9 cellular contexts compared by ENCODE assay signal in genomic region chr1:6348511-6349191, GRCh38. TPM values are rescaled to one million over a fixed set of nuclear protein-coding genes. Genes with fewer than 3 reads are reported as not detected.
DNase-seq lines count a peak whose midpoint lies in the region; ATAC-seq and TF ChIP-seq lines count a peak whose summit lies in the region.
"Had no signal": no experiment of that assay in that cellular context is flagged by ENCODE, and none has a peak within 500 bp of the region (broad histone marks: within the 10 kb centered on the region; RNA-seq: fewer than 3 reads in every experiment).

No MANE protein-coding gene starts in this region.

- H3K4me1 ChIP-seq in osteoblast (ENCODE audit: insufficient read depth, low read length): peaks cover 12% of the 10 kb centered on the region

- H2AFZ ChIP-seq in osteoblast (ENCODE audit: low read length): peak overlapping the region; percentile 91

- no peaks in the 10 kb centered on the region for H3K9me3 Mint-ChIP-seq in WTC11

- peaks cover 4% of the 10 kb centered on the region for H4K20me1 ChIP-seq in osteoblast (ENCODE audit: insufficient read depth, low read length)

- peaks cover 17% of the 10 kb centered on the region for H3K4me1 Mint-ChIP-seq in WTC11

- no peak overlapping the region for H3K4me3 Mint-ChIP-seq in WTC11

- peaks cover 16% of the 10 kb centered on the region for H3K79me2 ChIP-seq in osteoblast (ENCODE audit: insufficient read depth, low read length)

- POLR2A ChIA-PET in WTC11 (lab: Charles Lee): no interaction called here

- no peaks in the 10 kb centered on the region for H3K9me3 ChIP-seq in osteoblast (ENCODE audit: low read depth, low read length)
- H3K9me3 ChIP-seq: vagina had no signal

- H3K4me3 ChIP-seq in choroid plexus epithelial cell (ENCODE audit: low read depth, low read length) (no peak overlapping the region), osteoblast (ENCODE audit: insufficient read depth, low read length) (peak overlapping the region; percentile 4)
- H3K4me3 ChIP-seq: vagina had no signal

- H3K27me3 ChIP-seq in osteoblast (ENCODE audit: insufficient read depth, low read length): no peaks in the 10 kb centered on the region
- H3K27me3 ChIP-seq: vagina had no signal

- intact Hi-C loops in sciatic nerve (cut with DNase I): no loop called here

- ATAC-seq in WTC11 (no peak), sciatic nerve (no peak), HG02623 (IDR thresholded peaks at IDR 0.05; ENCODE audit: unreplicated experiment) (no peak), HG03159 (IDR thresholded peaks at IDR 0.05; ENCODE audit: unreplicated experiment) (no peak)

- peak; percentile 93 for DNase-seq in Daoy (ENCODE audit: low read depth)
- no peak for DNase-seq in WTC11 (ENCODE audit: low spot score)
- DNase-seq in choroid plexus epithelial cell (ENCODE audit: low read depth): peak; percentile 16
- DNase-seq in osteoblast (ENCODE audit: insufficient read length, low spot score, missing footprints): peak; percentile 94
- no peak for DNase-seq in sciatic nerve (ENCODE audit: low spot score)
- no peak for DNase-seq in GOT3 (lab: John Stamatoyannopoulos, UW)

- CTCF ChIA-PET in WTC11 (lab: Charles Lee): interaction anchor here (0.5 to 4.2 kb wide), 32 partner anchors 10 to 144 kb away, joined by 3 to 54 read pairs (median 5); partner anchors contain the start of genes ACOT7, HES2 and ICMT

- H3K27ac Mint-ChIP-seq in WTC11: peak overlapping the region; percentile 17; the same call in 1 of the 2 replicates

- no peaks in the 10 kb centered on the region for H3K27me3 Mint-ChIP-seq in WTC11 (ENCODE audit: low read depth)

- H3K36me3 ChIP-seq in osteoblast (ENCODE audit: insufficient read depth, low read length): peaks cover 5% of the 10 kb centered on the region
- H3K36me3 ChIP-seq: vagina had no signal

- H3K27ac ChIP-seq in osteoblast (ENCODE audit: low read depth, low read length): peak overlapping the region; percentile 70
- H3K27ac ChIP-seq: vagina had no signal

- TF ChIP-seq CTCF in WTC11 (IDR thresholded peaks at IDR 0.05) (no peak), choroid plexus epithelial cell (conservative IDR thresholded peaks at IDR 0.05; ENCODE audit: low read depth, low read length) (no peak), osteoblast (IDR thresholded peaks at IDR 0.05; ENCODE audit: extremely low read depth, low read depth, low read length) (no peak)

- peaks cover 3% of the 10 kb centered on the region; the same call in 1 of the 2 replicates for H3K36me3 Mint-ChIP-seq in WTC11

- peak overlapping the region; percentile 41 for H3K4me2 ChIP-seq in osteoblast (ENCODE audit: insufficient read depth, low read length)

TF ChIP-seq in WTC11, 78 proteins besides CTCF, POLR2A, EP300 and RAD21:
- no peak for TF ChIP-seq PRDM15 (CRISPR knock-in tag; IDR thresholded peaks at IDR 0.05)
- no peak for TF ChIP-seq TEAD1 (CRISPR knock-in tag; IDR thresholded peaks at IDR 0.05)
- no peak for TF ChIP-seq RORB (CRISPR knock-in tag; IDR thresholded peaks at IDR 0.05)
- no peak for TF ChIP-seq PRRX2 (CRISPR knock-in tag; IDR thresholded peaks at IDR 0.05)
- TF ChIP-seq USF2 (CRISPR knock-in tag; IDR thresholded peaks at IDR 0.05): no peak
- TF ChIP-seq E2F4 (CRISPR knock-in tag; IDR thresholded peaks at IDR 0.05; ENCODE audit: borderline replicate concordance, low read depth): no peak
- no peak for TF ChIP-seq MAX (CRISPR knock-in tag; IDR thresholded peaks at IDR 0.05)
- TF ChIP-seq NFE2L1 (CRISPR knock-in tag; IDR thresholded peaks at IDR 0.05): no peak
- no peak for TF ChIP-seq FOXJ3 (CRISPR knock-in tag; IDR thresholded peaks at IDR 0.05; ENCODE audit: borderline replicate concordance)
- TF ChIP-seq FOXK1 (CRISPR knock-in tag; IDR thresholded peaks at IDR 0.05): no peak
- no peak for TF ChIP-seq E2F1 (CRISPR knock-in tag; IDR thresholded peaks at IDR 0.05)
- no peak for TF ChIP-seq ZNF416 (CRISPR knock-in tag; IDR thresholded peaks at IDR 0.05)
- TF ChIP-seq USF1 (CRISPR knock-in tag; IDR thresholded peaks at IDR 0.05): no peak
- TF ChIP-seq SOX15 (CRISPR knock-in tag; IDR thresholded peaks at IDR 0.05): no peak
- no peak for TF ChIP-seq GTF2I (CRISPR knock-in tag; conservative IDR thresholded peaks at IDR 0.05)
- TF ChIP-seq IRF1 (CRISPR knock-in tag; IDR thresholded peaks at IDR 0.05): no peak
- no peak for TF ChIP-seq TEAD4 (CRISPR knock-in tag; IDR thresholded peaks at IDR 0.05)
TF ChIP-seq in WTC11: peak in this region for 0.

RNA-seq across cellular contexts. Expression of gene ACOT7, which starts 44.9 kb away (rescaled TPM):
- 41.9 and 45.1 TPM in 2 replicates for total RNA-seq in Daoy (2014; rRNA removed; shearing (Covaris generic))
- total RNA-seq in WTC11 (2021) (133 to 151 TPM (median 137 TPM) in 3 replicates), osteoblast (9.1 and 10.9 TPM in 2 replicates), sciatic nerve (11.9 TPM)

Comparison
In these comparisons a context has a peak if more than half of its experiments do, and no peak if none do; other contexts are left out.
1. DNase-seq: peak in Daoy (single experiment), choroid plexus epithelial cell (single experiment) and osteoblast (single experiment); none in WTC11 (single experiment), sciatic nerve (single experiment) and GOT3 (single experiment).